ENCODE assay signal across 17 cellular contexts in the genomic region with DNA sequence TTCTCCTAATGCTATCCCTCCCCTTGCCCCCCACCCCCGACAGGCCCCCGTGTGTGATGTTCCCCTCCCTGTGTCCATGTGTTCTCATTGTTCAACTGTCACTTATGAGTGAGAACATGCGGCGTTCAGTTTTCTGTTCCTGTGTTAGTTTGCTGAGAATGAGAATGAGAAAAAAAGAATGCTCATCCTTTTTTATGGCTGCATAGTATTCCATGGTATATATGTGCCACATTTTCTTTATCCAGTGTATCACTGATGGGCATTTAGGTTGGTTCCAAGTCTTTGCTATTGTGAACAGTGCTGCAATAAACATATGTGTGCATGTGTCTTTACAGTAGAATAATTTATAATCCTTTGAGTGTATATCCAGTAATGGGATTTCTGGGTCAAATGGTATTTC. TPM values are rescaled to one million over a fixed set of nuclear protein-coding genes. Genes with fewer than 3 reads are reported as not detected.
"Had no signal": no experiment of that assay in that cellular context is flagged by ENCODE, and none has a peak within 500 bp of the region (broad histone marks: within the 10 kb centered on the region; RNA-seq: fewer than 3 reads in every experiment).

No MANE protein-coding gene starts in this region.

RNA-seq across cellular contexts. Expression of a gene that starts 26.2 kb away (rescaled TPM):
- total RNA-seq: kidney; kidney epithelial cell; left cardiac atrium; left lobe of liver; left ventricle myocardium superior; liver; lower leg skin; lung microvascular endothelial cell; mammary epithelial cell; mesenteric fat pad; mesothelial cell of epicardium; mucosa of gallbladder; myocyte; naive thymus-derived CD4-positive, alpha-beta T cell had no signal
- polyA plus RNA-seq: hepatocyte, immature natural killer cell, keratinocyte, liver, mammary epithelial cell had no signal
